10 cellular contexts compared by ENCODE assay signal in the genomic region with DNA sequence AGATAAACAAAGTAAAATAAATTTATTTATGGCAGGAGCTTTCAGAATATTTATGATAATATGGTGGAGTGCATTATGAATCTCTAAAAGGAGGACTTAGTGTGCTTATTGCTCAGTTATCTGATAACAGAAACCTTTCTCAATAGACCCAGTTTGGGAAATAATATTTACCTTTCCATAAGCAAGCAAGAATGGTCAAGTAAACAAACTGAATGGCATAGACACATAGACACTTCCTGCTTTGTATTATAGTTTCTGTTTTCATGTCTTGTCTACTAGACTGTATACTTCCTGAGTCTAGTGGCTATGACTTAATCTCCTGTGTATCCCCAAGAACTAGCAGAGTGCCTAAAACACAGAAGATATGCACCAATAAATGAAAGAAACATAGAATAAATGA.
DNase-seq lines count a peak whose midpoint lies in the region; ATAC-seq and TF ChIP-seq lines count a peak whose summit lies in the region.
"Had no signal": no experiment of that assay in that cellular context is flagged by ENCODE, and none has a peak within 500 bp of the region (broad histone marks: within the 10 kb centered on the region; RNA-seq: fewer than 3 reads in every experiment).

No MANE protein-coding gene starts in this region.

- peak overlapping the region; percentile 92 for H3K4me2 ChIP-seq in KMS-11

- H3K4me1 ChIP-seq in KMS-11 (ENCODE audit: low read depth, poor library complexity, severe bottlenecking): peaks cover 66% of the 10 kb centered on the region
- H3K4me1 ChIP-seq in heart left ventricle: peaks cover 0 to 25% (median 3%) of the 10 kb centered on the region in 12 donors
- H3K4me1 ChIP-seq: psoas muscle had no signal

- H3K27ac ChIP-seq in KMS-11 (peak overlapping the region; percentile 73; the same call in 1 of the 2 replicates), heart left ventricle (no peak overlapping the region)
- H3K27ac ChIP-seq: esophagus squamous epithelium, psoas muscle had no signal

- peak overlapping the region; percentile 50 for H3K27ac Mint-ChIP-seq in osteocyte (ENCODE audit: unreplicated experiment)

- H3K27me3 ChIP-seq in KMS-11 (ENCODE audit: insufficient read depth, low read depth) (no peaks in the 10 kb centered on the region), heart left ventricle (no peaks in the 10 kb centered on the region)
- H3K27me3 ChIP-seq: esophagus squamous epithelium had no signal

- H2AFZ ChIP-seq in KMS-11 (ENCODE audit: low read depth): no peak overlapping the region

- H3K4me3 ChIP-seq in KMS-11 (IDR thresholded peaks at IDR 0.05; ENCODE audit: insufficient read depth, low read depth, low read length) (no peak overlapping the region), heart left ventricle (no peak overlapping the region)
- H3K4me3 ChIP-seq: esophagus squamous epithelium, psoas muscle had no signal

- peaks cover 54% of the 10 kb centered on the region for H3K4me1 Mint-ChIP-seq in osteocyte (ENCODE audit: unreplicated experiment)

- H3K4me3 Mint-ChIP-seq in osteocyte (ENCODE audit: unreplicated experiment): no peak overlapping the region

- H3K27me3 Mint-ChIP-seq in osteocyte (ENCODE audit: unreplicated experiment): no peaks in the 10 kb centered on the region

- no peaks in the 10 kb centered on the region for H3K36me3 Mint-ChIP-seq in osteocyte (ENCODE audit: unreplicated experiment)

- H3K9me3 ChIP-seq in heart left ventricle: no peaks in the 10 kb centered on the region
- H3K9me3 ChIP-seq: esophagus squamous epithelium, psoas muscle had no signal

- H4K20me1 ChIP-seq in KMS-11 (ENCODE audit: insufficient read depth): no peaks in the 10 kb centered on the region

- no peak for TF ChIP-seq CTCF in KMS-11 (conservative IDR thresholded peaks at IDR 0.05; ENCODE audit: low read depth, low read length)
- TF ChIP-seq CTCF in osteocyte (IDR thresholded peaks at IDR 0.05): no peak
- no peak for TF ChIP-seq CTCF in heart left ventricle (IDR thresholded peaks at IDR 0.05)

- no peak for DNase-seq in osteocyte (ENCODE audit: extremely low spot score, unreplicated experiment)
- no peak for DNase-seq in midbrain (lab: John Stamatoyannopoulos, UW)
- DNase-seq in heart left ventricle: no peak
- DNase-seq in Right ventricle myocardium superior: no peak
- DNase-seq: esophagus squamous epithelium, NCI-H1694, psoas muscle had no signal

- H3K79me2 ChIP-seq in KMS-11 (ENCODE audit: insufficient read depth, low read depth): no peaks in the 10 kb centered on the region

- no peak overlapping the region for H3K9ac ChIP-seq in KMS-11

- H3K9me3 Mint-ChIP-seq in osteocyte (ENCODE audit: unreplicated experiment): no peaks in the 10 kb centered on the region

- H3K36me3 ChIP-seq in KMS-11 (ENCODE audit: insufficient read depth) (no peaks in the 10 kb centered on the region), heart left ventricle (no peaks in the 10 kb centered on the region)
- H3K36me3 ChIP-seq: esophagus squamous epithelium had no signal

- intact Hi-C loops in heart left ventricle (cut with DNase I): loop anchor here in 5 of 10 donors (10.0 kb wide), 2 partner anchors 155 to 265 kb away; a partner anchor contains a TSS
- intact Hi-C loops in Right ventricle myocardium superior (cut with DNase I): no loop called here

- TF ChIP-seq POLR2A in heart left ventricle (IDR thresholded peaks at IDR 0.05): no peak

- ATAC-seq in GM19035 (IDR thresholded peaks at IDR 0.05; ENCODE audit: unreplicated experiment): peak; percentile 60
- ATAC-seq in HG02678 (IDR thresholded peaks at IDR 0.05; ENCODE audit: unreplicated experiment): peak; percentile 36
- no peak for ATAC-seq in heart left ventricle
- no peak for ATAC-seq in Right ventricle myocardium superior (ENCODE audit: poor library complexity)
- ATAC-seq: psoas muscle had no signal

Comparison
In these comparisons a context has a peak if more than half of its experiments do, and no peak if none do; other contexts are left out.
1. ATAC-seq: peak in GM19035 (single experiment) and HG02678 (single experiment); none in heart left ventricle (0 of 4) and Right ventricle myocardium superior (single experiment).